9 cellular contexts compared by ENCODE assay signal in genomic region chr15:74403981-74404563, GRCh38. TPM values are rescaled to one million over a fixed set of nuclear protein-coding genes. Genes with fewer than 3 reads are reported as not detected.
DNase-seq lines count a peak whose midpoint lies in the region; ATAC-seq and TF ChIP-seq lines count a peak whose summit lies in the region.
"Had no signal": no experiment of that assay in that cellular context is flagged by ENCODE, and none has a peak within 500 bp of the region (broad histone marks: within the 10 kb centered on the region; RNA-seq: fewer than 3 reads in every experiment).

No MANE protein-coding gene starts in this region.

- H3K27ac Mint-ChIP-seq in chondrocyte (ENCODE audit: unreplicated experiment): no peak overlapping the region

- H3K36me3 ChIP-seq in KOPT-K1 (ENCODE audit: insufficient read depth, low read length): peaks cover 19% of the 10 kb centered on the region; the same call in 1 of the 2 replicates
- H3K36me3 ChIP-seq in upper lobe of right lung: no peaks in the 10 kb centered on the region

- no peaks in the 10 kb centered on the region for H3K27me3 ChIP-seq in upper lobe of right lung

- no peaks in the 10 kb centered on the region for H3K9me3 Mint-ChIP-seq in chondrocyte (ENCODE audit: low read depth)

- no peak for DNase-seq in chondrocyte (ENCODE audit: low spot score)
- DNase-seq in inferior parietal cortex (ENCODE audit: extremely low spot score): no peak
- no peak for DNase-seq in upper lobe of right lung
- no peak for DNase-seq in effector CD4-positive, alpha-beta T cell
- DNase-seq in cerebellar nuclear complex (lab: John Stamatoyannopoulos, UW): no peak
- DNase-seq: central memory CD4-positive, alpha-beta T cell had no signal

- intact Hi-C loops in upper lobe of right lung (cut with DNase I): no loop called here

- H3K4me3 ChIP-seq in GM08714 (ENCODE audit: low read length): peak overlapping the region; percentile 21; the same call in 1 of the 2 replicates
- no peak overlapping the region for H3K4me3 ChIP-seq in upper lobe of right lung

- H3K36me3 Mint-ChIP-seq in chondrocyte (ENCODE audit: low read depth): no peaks in the 10 kb centered on the region

- H3K4me3 Mint-ChIP-seq in chondrocyte (ENCODE audit: unreplicated experiment): peak overlapping the region; percentile 16

- H3K4me1 Mint-ChIP-seq in chondrocyte (ENCODE audit: low read depth): peaks cover 23% of the 10 kb centered on the region

- peak; percentile 30 for ATAC-seq in GM19438 (IDR thresholded peaks at IDR 0.05; ENCODE audit: low read depth, unreplicated experiment)
- ATAC-seq in upper lobe of right lung: no peak

- H3K27me3 Mint-ChIP-seq in chondrocyte (ENCODE audit: low read depth): peaks cover 4% of the 10 kb centered on the region

- peaks cover 14% of the 10 kb centered on the region for H3K4me1 ChIP-seq in upper lobe of right lung

- TF ChIP-seq CTCF in chondrocyte (IDR thresholded peaks at IDR 0.05) (no peak), upper lobe of right lung (IDR thresholded peaks at IDR 0.05) (no peak)

- H3K9me3 ChIP-seq in KOPT-K1 (ENCODE audit: insufficient read depth, low read length, poor library complexity, severe bottlenecking): no peaks in the 10 kb centered on the region
- H3K9me3 ChIP-seq in upper lobe of right lung: no peaks in the 10 kb centered on the region

- H3K27ac ChIP-seq in KOPT-K1 (ENCODE audit: low read depth, low read length, poor library complexity, severe bottlenecking) (peak overlapping the region; percentile 99), upper lobe of right lung (no peak overlapping the region)

RNA-seq across cellular contexts. Expression of gene SEMA7A, which starts 29.7 kb away (rescaled TPM):
- total RNA-seq in chondrocyte (1.1 to 3.3 TPM (median 2.3 TPM) in 3 replicates), upper lobe of right lung (5.4 TPM)

RNA-seq across cellular contexts. Expression of gene CYP11A1, which starts 36.6 kb away (rescaled TPM):
- total RNA-seq in chondrocyte: 0.32 to 0.54 TPM in 2 of 3 replicates, not detected in the other
- total RNA-seq in upper lobe of right lung: 1.1 TPM

RNA-seq across cellular contexts. Expression of gene UBL7, which starts 56.9 kb away (rescaled TPM):
- 30.0 to 34.5 TPM (median 32.5 TPM) in 3 replicates for total RNA-seq in chondrocyte
- 40.8 TPM for total RNA-seq in upper lobe of right lung
